In genomic region chr11:11481371-11481770, GRCh38 we compare ENCODE assay signal across 21 cellular contexts.
"Had no signal": no experiment of that assay in that cellular context is flagged by ENCODE, and none has a peak within 500 bp of the region (broad histone marks: within the 10 kb centered on the region; RNA-seq: fewer than 3 reads in every experiment).

No MANE protein-coding gene starts in this region.

- H3K36me3 ChIP-seq: thyroid gland, uterus had no signal

- DNase-seq: activated B cell treated with CpG ODN at 0.5 μM for 24 hours; activated CD4-positive, alpha-beta T cell treated with anti-CD3 and anti-CD28 coated beads for 48 hours; activated CD8-positive, alpha-beta memory T cell treated with anti-CD3 and anti-CD28 coated beads, Interleukin-2, amount 50 U/mL, for 4 hours; activated CD8-positive, alpha-beta T cell treated with anti-CD3 and anti-CD28 coated beads, Interleukin-2, amount 10 ng/mL, durations not matched to agents 7 days and 5 days; activated gamma-delta T cell; activated T-cell treated with anti-CD3 and anti-CD28 coated beads, Interleukin-2, amount 50 U/mL, for 48 hours; body of pancreas; central memory CD4-positive, alpha-beta T cell; cortex of kidney; effector CD4-positive, alpha-beta T cell; foreskin keratinocyte; mammary epithelial cell; mucosa of descending colon; naive thymus-derived CD8-positive, alpha-beta T cell; stimulated activated CD4-positive, alpha-beta T cell treated with anti-CD3 and anti-CD28 coated beads, Interleukin-4, amount 100 ng/mL, for 1 hour; stimulated activated naive B cell treated with anti-CD40 and anti-IgM and Interleukin-4, amounts not matched to agents 10 μg/mL and 1 μg/mL and 100 μg/mL, for 72 hours; T-helper 17 cell; thyroid gland; uterus had no signal

- H3K4me3 ChIP-seq: body of pancreas, mucosa of descending colon, thyroid gland, uterus had no signal

- H3K27ac ChIP-seq: body of pancreas, foreskin keratinocyte, parathyroid adenoma, thyroid gland, uterus had no signal

- H2AFZ ChIP-seq: parathyroid adenoma had no signal

- ATAC-seq: activated CD8-positive, alpha-beta T cell treated with anti-CD3 and anti-CD28 coated beads, Interleukin-2, amount 10 ng/mL, durations not matched to agents 7 days and 5 days; activated naive CD4-positive, alpha-beta T cell treated with anti-CD3 and anti-CD28 coated beads, Interleukin-2, amount 50 U/mL, for 72 hours; body of pancreas; foreskin keratinocyte; mucosa of descending colon; naive thymus-derived CD8-positive, alpha-beta T cell; stimulated activated naive B cell treated with anti-CD40 and anti-IgM and Interleukin-4, amounts not matched to agents 10 μg/mL and 1 μg/mL and 100 μg/mL, for 72 hours; T-helper 17 cell had no signal

- H3K9me3 ChIP-seq: body of pancreas, mucosa of descending colon, thyroid gland, uterus had no signal

- H3K4me1 ChIP-seq: body of pancreas, uterus had no signal

- H3K9ac ChIP-seq: parathyroid adenoma had no signal

- H3K79me2 ChIP-seq: parathyroid adenoma had no signal

- H3K27me3 ChIP-seq: body of pancreas, foreskin keratinocyte, thyroid gland, uterus had no signal
